ENCODE assay signal across 12 cellular contexts in genomic region chr11:1868636-1869291, GRCh38. TPM values are rescaled to one million over a fixed set of nuclear protein-coding genes. Genes with fewer than 3 reads are reported as not detected.
DNase-seq lines count a peak whose midpoint lies in the region; ATAC-seq, FAIRE-seq and TF ChIP-seq lines count a peak whose summit lies in the region.
"Had no signal": no experiment of that assay in that cellular context is flagged by ENCODE, and none has a peak within 500 bp of the region (broad histone marks: within the 10 kb centered on the region; RNA-seq: fewer than 3 reads in every experiment).

No MANE protein-coding gene starts in this region.

- no peaks in the 10 kb centered on the region for H3K9me3 Mint-ChIP-seq in memory B cell

- H3K4me3 Mint-ChIP-seq in memory B cell, result peak overlapping the region; percentile 54

- peak overlapping the region; percentile 83 for H3K9ac ChIP-seq in adipocyte (ENCODE audit: low read length)

- no peak for DNase-seq in GM12892 (ENCODE audit: insufficient read length)
- DNase-seq in adipocyte (ENCODE audit: low read depth), result no peak
- DNase-seq in memory B cell (ENCODE audit: low spot score in 2 of 2), result no peak
- peak; percentile 80 for DNase-seq in spleen
- DNase-seq in effector CD4-positive, alpha-beta T cell, result no peak
- DNase-seq in stimulated activated CD4-positive, alpha-beta T cell treated with anti-CD3 and anti-CD28 coated beads, Interleukin-2, amount 100 ng/mL, for 24 hours, result no peak
- DNase-seq: NCI-H2081 had no signal

- intact Hi-C loops in spleen (cut with DNase I; ENCODE audit: low total_unique reads), result no loop called here

- peaks cover 64% of the 10 kb centered on the region for H3K4me1 Mint-ChIP-seq in memory B cell

- H3K27ac ChIP-seq in spleen, result peak overlapping the region; percentile 34 to 87 (median 81)

- no peaks in the 10 kb centered on the region for H3K9me3 ChIP-seq in adipocyte (ENCODE audit: control insufficient read depth, low read length)
- H3K9me3 ChIP-seq in spleen, result no peaks in the 10 kb centered on the region

- peak; percentile 68 for ATAC-seq in memory B cell (ENCODE audit: low read depth)
- no peak for ATAC-seq in HG03135 (IDR thresholded peaks at IDR 0.05; ENCODE audit: unreplicated experiment)
- ATAC-seq in GM21737 (IDR thresholded peaks at IDR 0.05; ENCODE audit: unreplicated experiment), result no peak

- TF ChIP-seq CTCF in spleen (IDR thresholded peaks at IDR 0.05 in 8 of 11, conservative IDR thresholded peaks at IDR 0.05 in 3 of 11), result no peak

- 48 to 88% (median 65%) methylated on average over 20 to 25 of the region's 25 CpGs for WGBS in spleen, 5 donors

- TF ChIP-seq POLR2A in GM12892 (IDR thresholded peaks at IDR 0.05; ENCODE audit: low read depth, low read length) (0 out of 2 replicates have a peak, but pooled peaks have one; percentile 22), spleen (IDR thresholded peaks at IDR 0.05) (no peak)

- peak overlapping the region; percentile 91 for H3K27ac Mint-ChIP-seq in memory B cell

- peaks cover 11% of the 10 kb centered on the region for H3K36me3 Mint-ChIP-seq in memory B cell

- H3K36me3 ChIP-seq in adipocyte (ENCODE audit: control insufficient read depth, insufficient read depth, low read length, severe bottlenecking), result no peaks in the 10 kb centered on the region
- H3K36me3 ChIP-seq in spleen, result peaks cover 0 to 48% (median 2%) of the 10 kb centered on the region in 6 donors

- peaks cover 10% of the 10 kb centered on the region for H3K27me3 ChIP-seq in adipocyte (replicated peaks; ENCODE audit: control insufficient read depth, insufficient read depth, low read length)
- no peaks in the 10 kb centered on the region for H3K27me3 ChIP-seq in spleen (replicated peaks in 1 of 7)

- H3K27me3 Mint-ChIP-seq in memory B cell, result no peaks in the 10 kb centered on the region

- H3K4me3 ChIP-seq in adipocyte (ENCODE audit: low read length) (peak overlapping the region; percentile 76), spleen (peak overlapping the region; percentile 19 to 71 (median 46))

- FAIRE-seq in GM12892 (lab: Jason Lieb, UNC), result no peak

- H3K4me1 ChIP-seq in adipocyte (ENCODE audit: control insufficient read depth, insufficient read depth, low read length), result peaks cover 36% of the 10 kb centered on the region
- peaks cover 28 to 99% (median 79%) of the 10 kb centered on the region in 6 donors for H3K4me1 ChIP-seq in spleen

RNA-seq across cellular contexts. Expression of gene LSP1, which starts 15.9 kb away (rescaled TPM):
- polyA plus RNA-seq in GM12892 (2012; ENCODE audit: missing spikeins), result 302 TPM
- 100 to 1,000 TPM; 227 to 422 (median 358) TPM for total RNA-seq in spleen
- polyA plus RNA-seq in spleen, result 100 to 1,000 TPM; 136 to 350 (median 148) TPM

RNA-seq across cellular contexts. Expression of gene PRR33, which starts 22.9 kb away (rescaled TPM):
- polyA plus RNA-seq in GM12892 (2012; ENCODE audit: missing spikeins), result 2.0 TPM
- total RNA-seq in spleen, result not detected
- polyA plus RNA-seq in spleen, result under 1 TPM; 0.03 to 0.64 (median 0.20) TPM
- total RNA-seq: fibroblast of lung, OCI-LY7, omental fat pad had no signal
- polyA plus RNA-seq: fibroblast of lung had no signal

RNA-seq across cellular contexts. Expression of gene TNNI2, which starts 30.0 kb away (rescaled TPM):
- polyA plus RNA-seq in GM12892 (2012; ENCODE audit: missing spikeins), result 0.76 TPM
- 1 to 10 TPM; 2.3 to 8.6 (median 5.2) TPM for total RNA-seq in spleen
- polyA plus RNA-seq in spleen, result 10 to 100 TPM in 2 of 3 donors, 1 to 10 TPM in 1; 7.3 to 21.8 (median 13.0) TPM
- total RNA-seq: fibroblast of lung had no signal
- polyA plus RNA-seq: fibroblast of lung had no signal

RNA-seq across cellular contexts. Expression of gene SYT8, which starts 34.0 kb away (rescaled TPM):
- polyA plus RNA-seq in GM12892 (2012; ENCODE audit: missing spikeins), result 0.38 TPM
- not detected for total RNA-seq in spleen
- polyA plus RNA-seq in spleen, result under 1 TPM in 1 of 3 donors, not detected in 2; 0.83 TPM
- total RNA-seq: fibroblast of lung, OCI-LY7, omental fat pad had no signal
- polyA plus RNA-seq: fibroblast of lung had no signal

RNA-seq across cellular contexts. Expression of gene TNNT3, which starts 50.7 kb away (rescaled TPM):
- 0.74 TPM for polyA plus RNA-seq in GM12892 (2012; ENCODE audit: missing spikeins)
- total RNA-seq in spleen, result 1 to 10 TPM in 5 of 7 donors, under 1 TPM in 1, not detected in 1; 0.97 to 4.9 (median 1.9) TPM
- polyA plus RNA-seq in spleen, result 1 to 10 TPM in 2 of 3 donors, under 1 TPM in 1; 0.64 to 4.4 (median 3.5) TPM
- total RNA-seq: fibroblast of lung had no signal
- polyA plus RNA-seq: fibroblast of lung had no signal
